Comparison of ENCODE assay signal across 12 cellular contexts in genomic region chr10:24894309-24894708, GRCh38. TPM values are rescaled to one million over a fixed set of nuclear protein-coding genes. Genes with fewer than 3 reads are reported as not detected.
A peak's percentile ranks its signal among the peaks of the same experiment; 100 is the strongest.
DNase-seq lines count a peak whose midpoint lies in the region; ATAC-seq, FAIRE-seq and TF ChIP-seq lines count a peak whose summit lies in the region.
"Had no signal": no experiment of that assay in that cellular context is flagged by ENCODE, and none has a peak within 500 bp of the region (broad histone marks: within the 10 kb centered on the region; RNA-seq: fewer than 3 reads in every experiment).

No MANE protein-coding gene starts in this region.

- no peaks in the 10 kb centered on the region for H3K27me3 Mint-ChIP-seq in chondrocyte (ENCODE audit: low read depth)

- no peaks in the 10 kb centered on the region for H3K36me3 ChIP-seq in osteoblast (ENCODE audit: insufficient read depth, low read length)
- H3K36me3 ChIP-seq: gastrocnemius medialis had no signal

- TF ChIP-seq CTCF in chondrocyte (IDR thresholded peaks at IDR 0.05), result no peak
- TF ChIP-seq CTCF in osteoblast (IDR thresholded peaks at IDR 0.05; ENCODE audit: extremely low read depth, low read depth, low read length), result no peak

- H3K4me3 ChIP-seq in osteoblast (ENCODE audit: insufficient read depth, low read length), result peak overlapping the region; percentile 36
- H3K4me3 ChIP-seq: gastrocnemius medialis had no signal

- no peak for ATAC-seq in HG03095 (IDR thresholded peaks at IDR 0.05; ENCODE audit: unreplicated experiment)
- ATAC-seq in HG03097 (IDR thresholded peaks at IDR 0.05; ENCODE audit: low FRiP score, unreplicated experiment), result no peak
- ATAC-seq: gastrocnemius medialis had no signal

- H3K9me3 ChIP-seq in osteoblast (ENCODE audit: low read depth, low read length), result no peaks in the 10 kb centered on the region
- H3K9me3 ChIP-seq: gastrocnemius medialis had no signal

- DNase-seq in Caki2 (ENCODE audit: low read depth), result peak; percentile 86
- DNase-seq in RCC 7860 (ENCODE audit: low spot score), result peak; percentile 95
- DNase-seq in chondrocyte (ENCODE audit: low spot score), result no peak
- DNase-seq in osteoblast (ENCODE audit: insufficient read length, low spot score, missing footprints), result peak; percentile 86
- DNase-seq in GM12891 (ENCODE audit: insufficient read length, low spot score), result no peak
- no peak for DNase-seq in iPS-NIHi7 (ENCODE audit: extremely low spot score)
- DNase-seq: gastrocnemius medialis, NCI-H2081, SHP77 had no signal

- FAIRE-seq in RCC 7860 (lab: Jason Lieb, UNC) (peak; percentile 96), GM12891 (lab: Jason Lieb, UNC) (no peak)

- H3K9me3 Mint-ChIP-seq in chondrocyte (ENCODE audit: low read depth), result no peaks in the 10 kb centered on the region
- H3K9me3 Mint-ChIP-seq: nephron had no signal

- in situ Hi-C loops in Caki2 (cut with HindIII; ENCODE audit: low pct_unique_long_range_greater_than_20kb, low sequenced_read_pairs), result no loop called here

- H3K27ac Mint-ChIP-seq in chondrocyte (ENCODE audit: unreplicated experiment), result peak overlapping the region; percentile 95
- H3K27ac Mint-ChIP-seq: nephron had no signal

- peak overlapping the region; percentile 56 for H2AFZ ChIP-seq in osteoblast (ENCODE audit: low read length)

- H3K4me3 Mint-ChIP-seq in chondrocyte (ENCODE audit: unreplicated experiment), result no peak overlapping the region
- H3K4me3 Mint-ChIP-seq: nephron had no signal

- H3K4me2 ChIP-seq in osteoblast (ENCODE audit: insufficient read depth, low read length), result peak overlapping the region; percentile 69

- H3K36me3 Mint-ChIP-seq in chondrocyte (ENCODE audit: low read depth), result no peaks in the 10 kb centered on the region

- no peaks in the 10 kb centered on the region for H3K79me2 ChIP-seq in osteoblast (ENCODE audit: insufficient read depth, low read length)

- H3K27me3 ChIP-seq in osteoblast (ENCODE audit: insufficient read depth, low read length), result no peaks in the 10 kb centered on the region
- H3K27me3 ChIP-seq: gastrocnemius medialis had no signal

- peak overlapping the region; percentile 71 for H3K27ac ChIP-seq in osteoblast (ENCODE audit: low read depth, low read length)
- H3K27ac ChIP-seq: gastrocnemius medialis had no signal

- peaks cover 37% of the 10 kb centered on the region for H3K4me1 ChIP-seq in osteoblast (ENCODE audit: insufficient read depth, low read length)
- H3K4me1 ChIP-seq: gastrocnemius medialis had no signal

- H3K4me1 Mint-ChIP-seq in chondrocyte (ENCODE audit: low read depth), result peaks cover 64% of the 10 kb centered on the region

- TF ChIP-seq POLR2A in GM12891 (IDR thresholded peaks at IDR 0.05; ENCODE audit: low read depth, low read length), result no peak

- H4K20me1 ChIP-seq in osteoblast (ENCODE audit: insufficient read depth, low read length), result no peaks in the 10 kb centered on the region

TF ChIP-seq in GM12891, 5 proteins besides CTCF, POLR2A, EP300 and RAD21:
- no peak for TF ChIP-seq TAF1 (IDR thresholded peaks at IDR 0.05; ENCODE audit: low read depth, low read length)
- TF ChIP-seq POU2F2 (IDR thresholded peaks at IDR 0.05; ENCODE audit: low read depth, low read length), result no peak
- no peak for TF ChIP-seq SPI1 (IDR thresholded peaks at IDR 0.05; ENCODE audit: low read depth, low read length)
- TF ChIP-seq POLR2AphosphoS5 (IDR thresholded peaks at IDR 0.05; ENCODE audit: low read depth, low read length), result no peak
- TF ChIP-seq PAX5 (IDR thresholded peaks at IDR 0.05; ENCODE audit: insufficient read depth, low read length, severe bottlenecking), result no peak

RNA-seq across cellular contexts. Expression of gene PRTFDC1, which starts 58.1 kb away (rescaled TPM):
- total RNA-seq in Caki2 (2014; rRNA removed; shearing (Covaris generic); ENCODE audit: low replicate concordance), result 7.9 and 9.8 TPM in 2 replicates
- total RNA-seq in chondrocyte, result 5.9 to 13.1 TPM (median 10.1 TPM) in 3 replicates
- total RNA-seq in osteoblast, result 5.1 and 5.3 TPM in 2 replicates
- polyA plus RNA-seq in GM12891 (2012; ENCODE audit: low read depth, missing spikeins), result 1.2 TPM

Comparison
In these comparisons a context has a peak if more than half of its experiments do, and no peak if none do; other contexts are left out.
1. DNase-seq: peak in Caki2 (single experiment), RCC 7860 (single experiment) and osteoblast (single experiment); none in chondrocyte (single experiment), GM12891 (single experiment) and iPS-NIHi7 (single experiment).